21 cellular contexts compared by ENCODE assay signal in genomic region chr13:33191425-33192221, GRCh38.
DNase-seq lines count a peak whose midpoint lies in the region; ATAC-seq and TF ChIP-seq lines count a peak whose summit lies in the region.
"Had no signal": no experiment of that assay in that cellular context is flagged by ENCODE, and none has a peak within 500 bp of the region (broad histone marks: within the 10 kb centered on the region; RNA-seq: fewer than 3 reads in every experiment).

No MANE protein-coding gene starts in this region.

- H2AFZ ChIP-seq in fibroblast of lung (ENCODE audit: low read length), result no peak overlapping the region
- H2AFZ ChIP-seq: GM23338 had no signal

- H3K36me3 ChIP-seq in SJCRH30 (no peaks in the 10 kb centered on the region), fibroblast of lung (ENCODE audit: control insufficient read depth, insufficient read depth, low read length) (no peaks in the 10 kb centered on the region)
- H3K36me3 ChIP-seq: BLaER1 treated with 17β-estradiol and CSF1 and Interleukin-3, amounts not matched to agents 10 nM and 100 nM had no signal

- TF ChIP-seq CTCF in fibroblast of lung (conservative IDR thresholded peaks at IDR 0.05 in 1 of 2, IDR thresholded peaks at IDR 0.05 in 1 of 2; ENCODE audit: low read depth in 1 of 2, low read length in 2 of 2), result no peak

- no peaks in the 10 kb centered on the region for H3K27me3 ChIP-seq in SJCRH30
- H3K27me3 ChIP-seq in fibroblast of lung (ENCODE audit: control insufficient read depth, insufficient read depth, low read length), result no peaks in the 10 kb centered on the region
- H3K27me3 ChIP-seq: BLaER1 treated with 17β-estradiol and CSF1 and Interleukin-3, amounts not matched to agents 10 nM and 100 nM had no signal

- H3K4me2 ChIP-seq in fibroblast of lung (ENCODE audit: extremely low read depth, insufficient read depth, low read length), result no peak overlapping the region
- H3K4me2 ChIP-seq: BLaER1 treated with 17β-estradiol and CSF1 and Interleukin-3, amounts not matched to agents 10 nM and 100 nM; GM23338 had no signal

- no peak overlapping the region for H3K4me3 Mint-ChIP-seq in activated CD4-positive, alpha-beta memory T cell treated with anti-CD3 and anti-CD28 coated beads, Interleukin-2, amount 10 ng/mL, durations not matched to agents 7 days and 5 days
- H3K4me3 Mint-ChIP-seq: dendritic cell treated with granulocyte-macrophage colony-stimulating factor and Interleukin-4, amounts not matched to agents 40 ng/mL and 50 ng/mL, for 4 days; GM23338 had no signal

- CTCF ChIA-PET in activated CD4-positive, alpha-beta memory T cell treated with anti-CD3 and anti-CD28 coated beads, Interleukin-2, amount 10 ng/mL, durations not matched to agents 7 days and 5 days (lab: Charles Lee), result no interaction called here

- peaks cover 68% of the 10 kb centered on the region for H3K79me2 ChIP-seq in fibroblast of lung (ENCODE audit: control insufficient read depth, insufficient read depth, low read length)

- H4K20me1 ChIP-seq in fibroblast of lung (ENCODE audit: control insufficient read depth, extremely low read depth, insufficient read depth, low read length), result no peaks in the 10 kb centered on the region
- H4K20me1 ChIP-seq: BLaER1 treated with 17β-estradiol and CSF1 and Interleukin-3, amounts not matched to agents 10 nM and 100 nM had no signal

- H3K27ac Mint-ChIP-seq in activated CD4-positive, alpha-beta memory T cell treated with anti-CD3 and anti-CD28 coated beads, Interleukin-2, amount 10 ng/mL, durations not matched to agents 7 days and 5 days, result no peak overlapping the region
- H3K27ac Mint-ChIP-seq: activated T-helper 2 cell treated with anti-CD3 and anti-CD28 coated beads, Interferon-gamma antibody, Interleukin-2, Interleukin-4, amounts not matched to agents 10 μg/mL and 5 μg/mL and 100 μg/mL, durations not matched to agents 14 hours and 24 hours and 36 hours; dendritic cell treated with granulocyte-macrophage colony-stimulating factor and Interleukin-4, amounts not matched to agents 40 ng/mL and 50 ng/mL, for 4 days; GM23338 had no signal

- no peak overlapping the region for H3K9ac ChIP-seq in fibroblast of lung (ENCODE audit: insufficient read depth, low read length)
- H3K9ac ChIP-seq: BLaER1 treated with 17β-estradiol and CSF1 and Interleukin-3, amounts not matched to agents 10 nM and 100 nM had no signal

- peaks cover 19% of the 10 kb centered on the region for H3K4me1 Mint-ChIP-seq in activated CD4-positive, alpha-beta memory T cell treated with anti-CD3 and anti-CD28 coated beads, Interleukin-2, amount 10 ng/mL, durations not matched to agents 7 days and 5 days

- H3K4me1 ChIP-seq in SJCRH30, result peaks cover 39% of the 10 kb centered on the region
- H3K4me1 ChIP-seq in fibroblast of lung (ENCODE audit: control insufficient read depth, extremely low read depth, insufficient read depth, low read length), result peaks cover 23% of the 10 kb centered on the region

- H3K4me3 ChIP-seq in SJCRH30, result no peak overlapping the region
- no peak overlapping the region for H3K4me3 ChIP-seq in fibroblast of lung (replicated peaks in 1 of 4; ENCODE audit: control extremely low read depth in 1 of 4, insufficient read depth in 1 of 4, low read depth in 3 of 4, low read length in 4 of 4)
- H3K4me3 ChIP-seq: BLaER1 treated with 17β-estradiol and CSF1 and Interleukin-3, amounts not matched to agents 10 nM and 100 nM; GM23338; psoas muscle had no signal

- peak; percentile 60 for DNase-seq in EH (ENCODE audit: low read depth)
- DNase-seq in SJCRH30, result peak; percentile 59 to 75
- peak; percentile 44 to 87 for DNase-seq in fibroblast of lung (ENCODE audit: low read depth in 2 of 2)
- peak; percentile 84 for DNase-seq in renal cortical epithelial cell (ENCODE audit: low read depth)
- DNase-seq in NCI-H1092 (lab: John Stamatoyannopoulos, UW), result no peak
- no peak for DNase-seq in NCI-H2196 (lab: John Stamatoyannopoulos, UW; ENCODE audit: unreplicated experiment)
- DNase-seq in activated CD4-positive, alpha-beta memory T cell treated with anti-CD3 and anti-CD28 coated beads, Interleukin-2, amount 10 ng/mL, durations not matched to agents 7 days and 5 days, result no peak
- DNase-seq: aorta, hypothalamus, left colon, NCI-H2029 treated with DMSO at 0.1 percent for 48 hours, psoas muscle, substantia nigra, SW 1271 had no signal

- no peak for ATAC-seq in HG02970 (IDR thresholded peaks at IDR 0.05; ENCODE audit: low FRiP score, unreplicated experiment)
- ATAC-seq: esophagus mucosa, GM23338, left colon had no signal

- peaks cover 7% of the 10 kb centered on the region for H3K27me3 Mint-ChIP-seq in activated CD4-positive, alpha-beta memory T cell treated with anti-CD3 and anti-CD28 coated beads, Interleukin-2, amount 10 ng/mL, durations not matched to agents 7 days and 5 days
- H3K27me3 Mint-ChIP-seq: dendritic cell treated with granulocyte-macrophage colony-stimulating factor and Interleukin-4, amounts not matched to agents 40 ng/mL and 50 ng/mL, for 4 days had no signal

- H3K36me3 Mint-ChIP-seq in activated CD4-positive, alpha-beta memory T cell treated with anti-CD3 and anti-CD28 coated beads, Interleukin-2, amount 10 ng/mL, durations not matched to agents 7 days and 5 days (ENCODE audit: low read depth), result no peaks in the 10 kb centered on the region

- H3K9me3 ChIP-seq in SJCRH30 (replicated peaks) (no peaks in the 10 kb centered on the region), fibroblast of lung (ENCODE audit: control insufficient read depth, insufficient read depth, low read depth, low read length) (no peaks in the 10 kb centered on the region)
- H3K9me3 ChIP-seq: BLaER1 treated with 17β-estradiol and CSF1 and Interleukin-3, amounts not matched to agents 10 nM and 100 nM; psoas muscle had no signal

- H3K27ac ChIP-seq in SJCRH30 (peak overlapping the region; percentile 87), fibroblast of lung (ENCODE audit: insufficient read depth, low read length) (peak overlapping the region; percentile 62)
- H3K27ac ChIP-seq: BLaER1 treated with 17β-estradiol and CSF1 and Interleukin-3, amounts not matched to agents 10 nM and 100 nM; psoas muscle; VCaP had no signal

- POLR2A ChIA-PET in activated CD4-positive, alpha-beta memory T cell treated with anti-CD3 and anti-CD28 coated beads, Interleukin-2, amount 10 ng/mL, durations not matched to agents 7 days and 5 days (lab: Charles Lee), result no interaction called here

- no peaks in the 10 kb centered on the region for H3K9me3 Mint-ChIP-seq in activated CD4-positive, alpha-beta memory T cell treated with anti-CD3 and anti-CD28 coated beads, Interleukin-2, amount 10 ng/mL, durations not matched to agents 7 days and 5 days
- H3K9me3 Mint-ChIP-seq: activated T-helper 2 cell treated with anti-CD3 and anti-CD28 coated beads, Interferon-gamma antibody, Interleukin-2, Interleukin-4, amounts not matched to agents 10 μg/mL and 5 μg/mL and 100 μg/mL, durations not matched to agents 14 hours and 24 hours and 36 hours; dendritic cell treated with granulocyte-macrophage colony-stimulating factor and Interleukin-4, amounts not matched to agents 40 ng/mL and 50 ng/mL, for 4 days; GM23338 had no signal

Comparison
In these comparisons a context has a peak if more than half of its experiments do, and no peak if none do; other contexts are left out.
1. DNase-seq: peak in EH (single experiment), SJCRH30 (2 of 2), fibroblast of lung (2 of 2) and renal cortical epithelial cell (single experiment); none in NCI-H1092 (single experiment), NCI-H2196 (single experiment) and activated CD4-positive, alpha-beta memory T cell treated with anti-CD3 and anti-CD28 coated beads, Interleukin-2, amount 10 ng/mL, durations not matched to agents 7 days and 5 days (single experiment).